In genomic region chr2:150320623-150321022, GRCh38 we compare ENCODE assay signal across 23 cellular contexts.
"Had no signal": no experiment of that assay in that cellular context is flagged by ENCODE, and none has a peak within 500 bp of the region (broad histone marks: within the 10 kb centered on the region; RNA-seq: fewer than 3 reads in every experiment).

No MANE protein-coding gene starts in this region.

- H3K36me3 ChIP-seq: ascending aorta, brain microvascular endothelial cell, cardiac muscle cell had no signal

- H3K27ac ChIP-seq: ascending aorta, brain microvascular endothelial cell, cardiac muscle cell had no signal

- H3K4me1 ChIP-seq: ascending aorta had no signal

- H3K27me3 ChIP-seq: ascending aorta, brain microvascular endothelial cell, cardiac muscle cell had no signal

- H3K4me3 Mint-ChIP-seq: activated CD8-positive, alpha-beta memory T cell treated with anti-CD3 and anti-CD28 coated beads, Interleukin-2, amount 10 ng/mL, durations not matched to agents 7 days and 5 days; activated naive CD8-positive, alpha-beta T cell treated with anti-CD3 and anti-CD28 coated beads, Interleukin-2, amount 50 U/mL, for 24 hours; activated T-cell treated with anti-CD3 and anti-CD28 coated beads, Interleukin-2, amount 50 U/mL, for 24 hours; T-helper 17 cell; WTC11 had no signal

- H3K27ac Mint-ChIP-seq: activated CD8-positive, alpha-beta memory T cell treated with anti-CD3 and anti-CD28 coated beads, Interleukin-2, amount 10 ng/mL, durations not matched to agents 7 days and 5 days; activated naive CD4-positive, alpha-beta T cell treated with anti-CD3 and anti-CD28 coated beads, Interleukin-2, amount 50 U/mL, for 72 hours; activated naive CD8-positive, alpha-beta T cell treated with anti-CD3 and anti-CD28 coated beads, Interleukin-2, amount 50 U/mL, for 24 hours; activated T-cell treated with anti-CD3 and anti-CD28 coated beads, Interleukin-2, amount 50 U/mL, for 24 hours; T-helper 17 cell; WTC11 had no signal

- H3K27me3 Mint-ChIP-seq: activated CD8-positive, alpha-beta memory T cell treated with anti-CD3 and anti-CD28 coated beads, Interleukin-2, amount 10 ng/mL, durations not matched to agents 7 days and 5 days; activated naive CD8-positive, alpha-beta T cell treated with anti-CD3 and anti-CD28 coated beads, Interleukin-2, amount 50 U/mL, for 24 hours; activated T-cell treated with anti-CD3 and anti-CD28 coated beads, Interleukin-2, amount 50 U/mL, for 24 hours; T-helper 17 cell had no signal

- H3K4me1 Mint-ChIP-seq: activated CD8-positive, alpha-beta memory T cell treated with anti-CD3 and anti-CD28 coated beads, Interleukin-2, amount 10 ng/mL, durations not matched to agents 7 days and 5 days; activated naive CD8-positive, alpha-beta T cell treated with anti-CD3 and anti-CD28 coated beads, Interleukin-2, amount 50 U/mL, for 24 hours; T-helper 17 cell had no signal

- H3K36me3 Mint-ChIP-seq: activated CD8-positive, alpha-beta memory T cell treated with anti-CD3 and anti-CD28 coated beads, Interleukin-2, amount 10 ng/mL, durations not matched to agents 7 days and 5 days; activated naive CD4-positive, alpha-beta T cell treated with anti-CD3 and anti-CD28 coated beads, Interleukin-2, amount 50 U/mL, for 72 hours had no signal

- H3K4me3 ChIP-seq: ascending aorta, cardiac muscle cell had no signal

- ATAC-seq: activated CD8-positive, alpha-beta memory T cell treated with anti-CD3 and anti-CD28 coated beads, Interleukin-2, amount 10 ng/mL, durations not matched to agents 7 days and 5 days; activated naive CD4-positive, alpha-beta T cell treated with anti-CD3 and anti-CD28 coated beads, Interleukin-2, amount 50 U/mL, for 72 hours; activated naive CD8-positive, alpha-beta T cell treated with anti-CD3 and anti-CD28 coated beads, Interleukin-2, amount 50 U/mL, for 24 hours; T-helper 17 cell; WTC11 had no signal

- DNase-seq: activated CD4-positive, alpha-beta T cell treated with anti-CD3 and anti-CD28 coated beads for 48 hours; activated CD4-positive, alpha-beta T cell treated with anti-CD3 and anti-CD28 coated beads, Interleukin-2, amount 50 U/mL, for 48 hours; activated CD4-positive, CD25-positive, alpha-beta regulatory T cell treated with anti-CD3 and anti-CD28 coated beads, Interleukin-2, amount 50 U/mL, for 72 hours; activated CD8-positive, alpha-beta memory T cell treated with anti-CD3 and anti-CD28 coated beads, Interleukin-2, amount 10 ng/mL, durations not matched to agents 7 days and 5 days; activated effector memory CD4-positive, alpha-beta T cell treated with anti-CD3 and anti-CD28 coated beads, Interleukin-2, amount 50 U/mL, for 16 hours; activated naive CD4-positive, alpha-beta T cell treated with Interleukin-2 at 50 U/mL for 16 hours; activated naive CD8-positive, alpha-beta T cell treated with anti-CD3 and anti-CD28 coated beads, Interleukin-2, amount 50 U/mL, for 24 hours; activated T-cell treated with anti-CD3 and anti-CD28 coated beads, Interleukin-2, amount 50 U/mL, for 24 hours; amniotic stem cell; brain microvascular endothelial cell; KG1; NCI-H1048; NCI-H1436 treated with DMSO at 0.1 percent for 48 hours; NCI-H1930; NCI-H345; NCI-H510A treated with DMSO at 0.1 percent for 48 hours; SIG-M5; T-helper 17 cell; T-helper 9 cell had no signal
